In genomic region chr6:170532867-170533488, GRCh38 we compare ENCODE assay signal across 28 cellular contexts. TPM values are rescaled to one million over a fixed set of nuclear protein-coding genes. Genes with fewer than 3 reads are reported as not detected.
DNase-seq lines count a peak whose midpoint lies in the region; ATAC-seq, FAIRE-seq and TF ChIP-seq lines count a peak whose summit lies in the region.
"Had no signal": no experiment of that assay in that cellular context is flagged by ENCODE, and none has a peak within 500 bp of the region (broad histone marks: within the 10 kb centered on the region; RNA-seq: fewer than 3 reads in every experiment).

No MANE protein-coding gene starts in this region.

- H3K9me3 ChIP-seq in K562 (replicated peaks; ENCODE audit: control insufficient read depth, insufficient read depth, low read depth, low read length) (no peaks in the 10 kb centered on the region), osteoblast (ENCODE audit: low read depth, low read length) (no peaks in the 10 kb centered on the region)
- H3K9me3 ChIP-seq: A549, esophagus muscularis mucosa, HAP-1, lower lobe of right lung, tibial artery had no signal

- H3K4me3 ChIP-seq in K562 (no peak overlapping the region), osteoblast (ENCODE audit: insufficient read depth, low read length) (no peak overlapping the region), brain microvascular endothelial cell (ENCODE audit: low read depth, low read length) (no peak overlapping the region)
- H3K4me3 ChIP-seq: A549, esophagus muscularis mucosa, HAP-1, lower lobe of right lung, tibial artery had no signal

- no peak overlapping the region for H2AFZ ChIP-seq in K562 (ENCODE audit: low read depth, low read length)
- no peak overlapping the region for H2AFZ ChIP-seq in osteoblast (ENCODE audit: low read length)

- H3K27ac Mint-ChIP-seq in activated T-cell treated with anti-CD3 and anti-CD28 coated beads, Interleukin-2, amount 50 U/mL, for 72 hours, result peak overlapping the region; percentile 3
- H3K27ac Mint-ChIP-seq: activated naive CD4-positive, alpha-beta T cell treated with anti-CD3 and anti-CD28 coated beads, Interleukin-2, amount 50 U/mL, for 24 hours; progenitor cell of endocrine pancreas had no signal

- H3K27me3 Mint-ChIP-seq in activated T-cell treated with anti-CD3 and anti-CD28 coated beads, Interleukin-2, amount 50 U/mL, for 72 hours (ENCODE audit: low read depth), result no peaks in the 10 kb centered on the region
- H3K27me3 Mint-ChIP-seq in activated T-cell treated with anti-CD3 and anti-CD28 coated beads, Interleukin-2, amount 50 U/mL, for 4 hours (ENCODE audit: low read depth), result no peaks in the 10 kb centered on the region
- H3K27me3 Mint-ChIP-seq: activated naive CD4-positive, alpha-beta T cell treated with anti-CD3 and anti-CD28 coated beads, Interleukin-2, amount 50 U/mL, for 24 hours; CD4-positive, alpha-beta memory T cell; naive thymus-derived CD4-positive, alpha-beta T cell; progenitor cell of endocrine pancreas had no signal

- no peak for TF ChIP-seq CTCF in K562 (IDR thresholded peaks at IDR 0.05 in 2 of 3, conservative IDR thresholded peaks at IDR 0.05 in 1 of 3; ENCODE audit: insufficient read depth in 2 of 3, low read depth in 1 of 3, low read length in 3 of 3)
- TF ChIP-seq CTCF in osteoblast (IDR thresholded peaks at IDR 0.05; ENCODE audit: extremely low read depth, low read depth, low read length), result no peak
- TF ChIP-seq CTCF in brain microvascular endothelial cell (IDR thresholded peaks at IDR 0.05; ENCODE audit: low read depth, low read length, missing control alignments), result no peak

- H3K9ac ChIP-seq in K562 (ENCODE audit: insufficient read depth in 1 of 2, low read depth in 2 of 2, low read length in 2 of 2), result no peak overlapping the region

- TF ChIP-seq RAD21 in K562 (CRISPR knock-in tag; conservative IDR thresholded peaks at IDR 0.05 in 1 of 2, IDR thresholded peaks at IDR 0.05 in 1 of 2), result no peak

- POLR2A ChIA-PET in K562 (lab: Yijun Ruan, JAX), result interaction anchor here (0.6 to 1.4 kb wide), 4 partner anchors 9 to 740 kb away, joined by 3 to 9 read pairs (median 4); no protein-coding TSS in a partner anchor

- H3K36me3 ChIP-seq in K562 (ENCODE audit: control insufficient read depth, insufficient read depth, low read length) (peaks cover 53% of the 10 kb centered on the region), osteoblast (ENCODE audit: insufficient read depth, low read length) (peaks cover 48% of the 10 kb centered on the region), brain microvascular endothelial cell (replicated peaks) (peaks cover 44% of the 10 kb centered on the region)

- no TSS peak for BruUV-seq in K562 (replicated peaks; lab: Mats Ljungman, UMichigan)

- in situ Hi-C loops in K562 (cut with MboI) (no loop called here), brain microvascular endothelial cell (cut with HindIII; ENCODE audit: low pct_ligation_motif_present, low sequenced_read_pairs) (no loop called here)

- H3K79me2 ChIP-seq in K562 (ENCODE audit: control insufficient read depth, insufficient read depth, low read length) (no peaks in the 10 kb centered on the region), osteoblast (ENCODE audit: insufficient read depth, low read length) (peaks cover 11% of the 10 kb centered on the region)

- no peaks in the 10 kb centered on the region for H3K4me1 Mint-ChIP-seq in activated T-cell treated with anti-CD3 and anti-CD28 coated beads, Interleukin-2, amount 50 U/mL, for 72 hours (ENCODE audit: low read depth)
- no peaks in the 10 kb centered on the region for H3K4me1 Mint-ChIP-seq in activated T-cell treated with anti-CD3 and anti-CD28 coated beads, Interleukin-2, amount 50 U/mL, for 4 hours (ENCODE audit: low read depth)
- H3K4me1 Mint-ChIP-seq: activated naive CD4-positive, alpha-beta T cell treated with anti-CD3 and anti-CD28 coated beads, Interleukin-2, amount 50 U/mL, for 24 hours had no signal

- intact Hi-C loops in K562 (cut with micrococcal nuclease), result loop anchor here (5.0 kb wide), 1 partner anchor 1576 kb away; no protein-coding TSS in a partner anchor

- no peak for ATAC-seq in activated T-cell treated with anti-CD3 and anti-CD28 coated beads, Interleukin-2, amount 50 U/mL, for 72 hours (replicated peaks in 1 of 2)
- no peak for ATAC-seq in activated T-cell treated with anti-CD3 and anti-CD28 coated beads, Interleukin-2, amount 50 U/mL, for 4 hours
- ATAC-seq in K562, result no peak; the same call in 2 of the 3 replicates
- no peak for ATAC-seq in HG02610 (IDR thresholded peaks at IDR 0.05; ENCODE audit: unreplicated experiment)
- ATAC-seq: A549; foreskin keratinocyte; lower lobe of right lung; naive thymus-derived CD4-positive, alpha-beta T cell; sciatic nerve had no signal

- H4K20me1 ChIP-seq in K562 (replicated peaks; ENCODE audit: control insufficient read depth, insufficient read depth, low read length) (peaks cover 22% of the 10 kb centered on the region; the same call in 1 of the 2 replicates), osteoblast (ENCODE audit: insufficient read depth, low read length) (peaks cover 23% of the 10 kb centered on the region)

- H3K4me2 ChIP-seq in K562 (ENCODE audit: insufficient read depth, low read length) (no peak overlapping the region), osteoblast (ENCODE audit: insufficient read depth, low read length) (no peak overlapping the region)
- H3K4me2 ChIP-seq: A549 had no signal

- no peak overlapping the region for H3K27ac ChIP-seq in K562 (ENCODE audit: extremely low read depth, low read depth, low read length)
- no peak overlapping the region for H3K27ac ChIP-seq in osteoblast (ENCODE audit: low read depth, low read length)
- no peak overlapping the region for H3K27ac ChIP-seq in brain microvascular endothelial cell
- H3K27ac ChIP-seq: A549, foreskin keratinocyte, lower lobe of right lung, tibial artery had no signal

- no peaks in the 10 kb centered on the region for H3K27me3 ChIP-seq in K562 (ENCODE audit: control insufficient read depth in 2 of 2, insufficient read depth in 2 of 2, low read length in 2 of 2)
- no peaks in the 10 kb centered on the region for H3K27me3 ChIP-seq in osteoblast (ENCODE audit: insufficient read depth, low read length)
- no peaks in the 10 kb centered on the region for H3K27me3 ChIP-seq in brain microvascular endothelial cell (replicated peaks)
- H3K27me3 ChIP-seq: esophagus muscularis mucosa, foreskin keratinocyte, tibial artery had no signal

- no peaks in the 10 kb centered on the region for H3K9me1 ChIP-seq in K562 (ENCODE audit: control insufficient read depth, insufficient read depth, low read length)

- no peaks in the 10 kb centered on the region for H3K9me3 Mint-ChIP-seq in activated T-cell treated with anti-CD3 and anti-CD28 coated beads, Interleukin-2, amount 50 U/mL, for 72 hours
- H3K9me3 Mint-ChIP-seq in activated T-cell treated with anti-CD3 and anti-CD28 coated beads, Interleukin-2, amount 50 U/mL, for 4 hours, result no peaks in the 10 kb centered on the region
- H3K9me3 Mint-ChIP-seq: activated naive CD4-positive, alpha-beta T cell treated with anti-CD3 and anti-CD28 coated beads, Interleukin-2, amount 50 U/mL, for 24 hours; CD4-positive, alpha-beta memory T cell had no signal

- peaks cover 7 to 15% of the 10 kb centered on the region in 2 donors for H3K36me3 Mint-ChIP-seq in activated T-cell treated with anti-CD3 and anti-CD28 coated beads, Interleukin-2, amount 50 U/mL, for 72 hours (ENCODE audit: insufficient read depth in 2 of 2)
- H3K36me3 Mint-ChIP-seq in activated T-cell treated with anti-CD3 and anti-CD28 coated beads, Interleukin-2, amount 50 U/mL, for 4 hours (ENCODE audit: insufficient read depth), result peaks cover 31% of the 10 kb centered on the region

- WGBS in K562 (ENCODE audit: insufficient coverage, low coverage, missing lambda C conversion rate), result 86% methylated on average over 7 of the region's 7 CpGs

- TF ChIP-seq POLR2A in K562 (conservative IDR thresholded peaks at IDR 0.05), result no peak

- no peak for FAIRE-seq in K562 (lab: Jason Lieb, UNC)
- FAIRE-seq: A549, endometrium, GM12891 had no signal

- TF ChIP-seq EP300 in K562 (IDR thresholded peaks at IDR 0.05; ENCODE audit: low read length), result no peak

- DNase-seq in activated T-cell treated with anti-CD3 and anti-CD28 coated beads, Interleukin-2, amount 50 U/mL, for 72 hours, result no peak
- no peak for DNase-seq in activated T-cell treated with anti-CD3 and anti-CD28 coated beads, Interleukin-2, amount 50 U/mL, for 4 hours
- DNase-seq in NCI-H69 (lab: John Stamatoyannopoulos, UW), result peak; percentile 42
- no peak for DNase-seq in K562 (ENCODE audit: extremely low read depth in 1 of 4, low spot score in 3 of 4)
- DNase-seq in osteoblast (ENCODE audit: insufficient read length, low spot score, missing footprints), result peak; percentile 5
- no peak for DNase-seq in NCI-H128 (lab: John Stamatoyannopoulos, UW; ENCODE audit: unreplicated experiment)
- DNase-seq in brain microvascular endothelial cell, result no peak
- DNase-seq: AML-193; aorta; CD4-positive, alpha-beta memory T cell; central memory CD4-positive, alpha-beta T cell; DMS153; foreskin keratinocyte; lower lobe of right lung; naive thymus-derived CD4-positive, alpha-beta T cell; NCI-H510A; SHP77 treated with DMSO at 0.1 percent for 48 hours; stimulated activated CD8-positive, alpha-beta memory T cell treated with anti-CD3 and anti-CD28 coated beads, Interleukin-4, amount 100 ng/mL, for 48 hours; tibial artery had no signal

- no peaks in the 10 kb centered on the region for H3K4me1 ChIP-seq in K562 (replicated peaks in 1 of 2; ENCODE audit: control insufficient read depth in 2 of 2, insufficient read depth in 2 of 2, low read length in 2 of 2)
- H3K4me1 ChIP-seq in osteoblast (ENCODE audit: insufficient read depth, low read length), result peaks cover 5% of the 10 kb centered on the region
- H3K4me1 ChIP-seq: A549, foreskin keratinocyte, HAP-1, lower lobe of right lung, tibial artery had no signal

- no peak overlapping the region for H3K4me3 Mint-ChIP-seq in activated T-cell treated with anti-CD3 and anti-CD28 coated beads, Interleukin-2, amount 50 U/mL, for 72 hours
- no peak overlapping the region for H3K4me3 Mint-ChIP-seq in activated T-cell treated with anti-CD3 and anti-CD28 coated beads, Interleukin-2, amount 50 U/mL, for 4 hours
- H3K4me3 Mint-ChIP-seq: activated naive CD4-positive, alpha-beta T cell treated with anti-CD3 and anti-CD28 coated beads, Interleukin-2, amount 50 U/mL, for 24 hours; naive thymus-derived CD4-positive, alpha-beta T cell had no signal

- CTCF ChIA-PET in K562 (lab: Yijun Ruan, JAX; ENCODE audit: low intra/inter-chr PET ratio), result no interaction called here

RNA-seq across cellular contexts. Expression of gene PSMB1, which starts 20.1 kb away (rescaled TPM):
- 100 to 1,000 TPM; 169 to 174 TPM for total RNA-seq in activated T-cell treated with anti-CD3 and anti-CD28 coated beads, Interleukin-2, amount 50 U/mL, for 72 hours
- total RNA-seq in activated T-cell treated with anti-CD3 and anti-CD28 coated beads, Interleukin-2, amount 50 U/mL, for 4 hours, result 100 to 1,000 TPM; 362 to 424 (median 382) TPM
- total RNA-seq in K562 (2011; cell fraction: chromatin; rRNA removed; ENCODE audit: low replicate concordance), result 72.7 and 111 TPM in 2 replicates
- 100 and 101 TPM in 2 replicates for total RNA-seq in K562 (2011; cell fraction: nucleolus; rRNA removed)
- 147 and 174 TPM in 2 replicates for total RNA-seq in K562 (2011; cell fraction: nucleoplasm; rRNA removed)
- 567 and 884 TPM in 2 replicates for total RNA-seq in K562 (2014; rRNA removed)
- 716 and 737 TPM in 2 replicates for total RNA-seq in K562 (2014; rRNA removed; fragmentation: Illumina TruSeq; extraction: Trizol)
- 566 and 591 TPM in 2 replicates for total RNA-seq in K562 (2015; rRNA removed; fragmentation: Illumina TruSeq; extraction: Trizol)
- total RNA-seq in K562 (2021), result 431 and 447 TPM in 2 replicates
- 857 and 1,105 TPM in 2 replicates for polyA plus RNA-seq in K562 (2011; rRNA removed)
- 941 and 1,174 TPM in 2 replicates for polyA plus RNA-seq in K562 (2011; cell fraction: cytosol; rRNA removed)
- 261 and 404 TPM in 2 replicates for polyA plus RNA-seq in K562 (2011; cell fraction: nucleus; rRNA removed)
- polyA plus RNA-seq in K562 (2012), result 418 and 567 TPM in 2 replicates
- polyA plus RNA-seq in K562 (2014; fragmentation: Illumina TruSeq; extraction: Trizol), result 549 and 609 TPM in 2 replicates
- 1,000 to 10,000 TPM; 2,334 to 2,953 TPM for polyA plus RNA-seq in K562 (2014; fragmentation: Nextera tagmentation; extraction: Ambion mirVana)
- polyA plus RNA-seq in K562 (2014; rRNA removed), result 1,180 and 1,187 TPM in 2 replicates
- polyA minus RNA-seq in K562 (2011; rRNA and poly(A)+ RNA removed), result 647 and 767 TPM in 2 replicates
- 227 and 288 TPM in 2 replicates for polyA minus RNA-seq in K562 (2011; cell fraction: cytosol; rRNA and poly(A)+ RNA removed)
- polyA minus RNA-seq in K562 (2011; cell fraction: nucleus; rRNA and poly(A)+ RNA removed), result 41.3 and 70.0 TPM in 2 replicates
- 265 and 279 TPM in 2 replicates for total RNA-seq in osteoblast

RNA-seq across cellular contexts. Expression of gene TBP, which starts 21.2 kb away (rescaled TPM):
- 10 to 100 TPM; 25.8 to 29.0 TPM for total RNA-seq in activated T-cell treated with anti-CD3 and anti-CD28 coated beads, Interleukin-2, amount 50 U/mL, for 72 hours
- total RNA-seq in activated T-cell treated with anti-CD3 and anti-CD28 coated beads, Interleukin-2, amount 50 U/mL, for 4 hours, result 10 to 100 TPM; 26.6 to 33.2 (median 29.7) TPM
- total RNA-seq in K562 (2011; cell fraction: chromatin; rRNA removed; ENCODE audit: low replicate concordance), result 37.1 and 48.4 TPM in 2 replicates
- total RNA-seq in K562 (2011; cell fraction: nucleolus; rRNA removed), result 19.2 and 21.6 TPM in 2 replicates
- 30.4 and 38.7 TPM in 2 replicates for total RNA-seq in K562 (2011; cell fraction: nucleoplasm; rRNA removed)
- 39.5 and 48.8 TPM in 2 replicates for total RNA-seq in K562 (2014; rRNA removed)
- 28.9 and 29.4 TPM in 2 replicates for total RNA-seq in K562 (2014; rRNA removed; fragmentation: Illumina TruSeq; extraction: Trizol)
- 24.5 and 28.5 TPM in 2 replicates for total RNA-seq in K562 (2015; rRNA removed; fragmentation: Illumina TruSeq; extraction: Trizol)
- 31.7 and 36.0 TPM in 2 replicates for total RNA-seq in K562 (2021)
- 34.9 and 39.0 TPM in 2 replicates for polyA plus RNA-seq in K562 (2011; rRNA removed)
- 26.0 and 77.2 TPM in 2 replicates for polyA plus RNA-seq in K562 (2011; cell fraction: cytosol; rRNA removed)
- 46.7 and 53.4 TPM in 2 replicates for polyA plus RNA-seq in K562 (2011; cell fraction: nucleus; rRNA removed)
- polyA plus RNA-seq in K562 (2012), result 27.0 and 32.7 TPM in 2 replicates
- polyA plus RNA-seq in K562 (2014; fragmentation: Illumina TruSeq; extraction: Trizol), result 52.1 and 56.4 TPM in 2 replicates
- 10 to 100 TPM; 61.3 to 86.1 TPM for polyA plus RNA-seq in K562 (2014; fragmentation: Nextera tagmentation; extraction: Ambion mirVana)
- polyA plus RNA-seq in K562 (2014; rRNA removed), result 40.6 and 47.0 TPM in 2 replicates
- polyA minus RNA-seq in K562 (2011; rRNA and poly(A)+ RNA removed), result 27.2 and 31.3 TPM in 2 replicates
- polyA minus RNA-seq in K562 (2011; cell fraction: cytosol; rRNA and poly(A)+ RNA removed), result 13.9 and 17.4 TPM in 2 replicates
- polyA minus RNA-seq in K562 (2011; cell fraction: nucleus; rRNA and poly(A)+ RNA removed), result 14.7 and 16.9 TPM in 2 replicates
- 11.9 and 15.0 TPM in 2 replicates for total RNA-seq in osteoblast

RNA-seq across cellular contexts. Expression of gene PDCD2, which starts 51.5 kb away (rescaled TPM):
- total RNA-seq in activated T-cell treated with anti-CD3 and anti-CD28 coated beads, Interleukin-2, amount 50 U/mL, for 72 hours, result 100 to 1,000 TPM in 1 of 2 donors, 10 to 100 TPM in 1; 99.4 to 111 TPM
- 100 to 1,000 TPM; 139 to 165 (median 139) TPM for total RNA-seq in activated T-cell treated with anti-CD3 and anti-CD28 coated beads, Interleukin-2, amount 50 U/mL, for 4 hours
- total RNA-seq in K562 (2011; cell fraction: chromatin; rRNA removed; ENCODE audit: low replicate concordance), result 76.0 and 134 TPM in 2 replicates
- total RNA-seq in K562 (2011; cell fraction: nucleolus; rRNA removed), result 54.9 and 57.7 TPM in 2 replicates
- 97.5 and 142 TPM in 2 replicates for total RNA-seq in K562 (2011; cell fraction: nucleoplasm; rRNA removed)
- 343 and 377 TPM in 2 replicates for total RNA-seq in K562 (2014; rRNA removed)
- 339 and 365 TPM in 2 replicates for total RNA-seq in K562 (2014; rRNA removed; fragmentation: Illumina TruSeq; extraction: Trizol)
- total RNA-seq in K562 (2015; rRNA removed; fragmentation: Illumina TruSeq; extraction: Trizol), result 238 and 276 TPM in 2 replicates
- 276 and 291 TPM in 2 replicates for total RNA-seq in K562 (2021)
- polyA plus RNA-seq in K562 (2011; rRNA removed), result 297 and 378 TPM in 2 replicates
- 197 and 320 TPM in 2 replicates for polyA plus RNA-seq in K562 (2011; cell fraction: cytosol; rRNA removed)
- 192 and 207 TPM in 2 replicates for polyA plus RNA-seq in K562 (2011; cell fraction: nucleus; rRNA removed)
- 196 and 278 TPM in 2 replicates for polyA plus RNA-seq in K562 (2012)
- 277 and 318 TPM in 2 replicates for polyA plus RNA-seq in K562 (2014; fragmentation: Illumina TruSeq; extraction: Trizol)
- polyA plus RNA-seq in K562 (2014; fragmentation: Nextera tagmentation; extraction: Ambion mirVana), result 100 to 1,000 TPM in 1 of 2 experiments, 10 to 100 TPM in 1; 67.3 to 105 TPM
- 392 and 430 TPM in 2 replicates for polyA plus RNA-seq in K562 (2014; rRNA removed)
- polyA minus RNA-seq in K562 (2011; rRNA and poly(A)+ RNA removed), result 155 and 159 TPM in 2 replicates
- 70.4 and 109 TPM in 2 replicates for polyA minus RNA-seq in K562 (2011; cell fraction: cytosol; rRNA and poly(A)+ RNA removed)
- 60.9 and 93.0 TPM in 2 replicates for polyA minus RNA-seq in K562 (2011; cell fraction: nucleus; rRNA and poly(A)+ RNA removed)
- 62.2 and 69.5 TPM in 2 replicates for total RNA-seq in osteoblast

Comparison
In these comparisons a context has a peak if more than half of its experiments do, and no peak if none do; other contexts are left out.
1. DNase-seq: peak in NCI-H69 (single experiment) and osteoblast (single experiment); none in activated T-cell treated with anti-CD3 and anti-CD28 coated beads, Interleukin-2, amount 50 U/mL, for 72 hours (0 of 2), activated T-cell treated with anti-CD3 and anti-CD28 coated beads, Interleukin-2, amount 50 U/mL, for 4 hours (single experiment), K562 (0 of 4), NCI-H128 (single experiment) and brain microvascular endothelial cell (single experiment).